In genomic region chr7:117889611-117890010, GRCh38 we compare ENCODE assay signal across 21 cellular contexts. TPM values are rescaled to one million over a fixed set of nuclear protein-coding genes. Genes with fewer than 3 reads are reported as not detected.
"Had no signal": no experiment of that assay in that cellular context is flagged by ENCODE, and none has a peak within 500 bp of the region (broad histone marks: within the 10 kb centered on the region; RNA-seq: fewer than 3 reads in every experiment).

No MANE protein-coding gene starts in this region.

- H3K36me3 ChIP-seq: MG63 had no signal

- H3K27ac ChIP-seq: RWPE1 had no signal

- DNase-seq: IMR-90, Karpas-422, KG1, MG63, NCI-H1092, NCI-H1105 treated with DMSO at 0.1 percent for 48 hours, NCI-H1417 treated with DMSO at 0.1 percent for 48 hours, NCI-H146, NCI-H1694 treated with DMSO at 0.1 percent for 48 hours, NCI-H2029 treated with DMSO at 0.1 percent for 48 hours, NCI-H2171 treated with DMSO at 0.1 percent for 48 hours, NCI-H345, NCI-H446 treated with DMSO at 0.1 percent for 48 hours, NCI-H510A treated with DMSO at 0.1 percent for 48 hours, NCI-H69, NCI-H774, SHP77, SK-N-SH, SW 1271 had no signal

- H3K4me2 ChIP-seq: SK-N-SH had no signal

- H3K9me3 ChIP-seq: MG63, SK-N-SH had no signal

- H3K27me3 ChIP-seq: MG63 had no signal

- H3K9ac ChIP-seq: SK-N-SH had no signal

- H3K4me3 ChIP-seq: MG63 had no signal

RNA-seq across cellular contexts. Expression of gene CTTNBP2, which starts 16.4 kb away (rescaled TPM):
- polyA plus RNA-seq: HepG2, SK-N-SH had no signal
